ENCODE assay signal across 18 cellular contexts in the genomic region with DNA sequence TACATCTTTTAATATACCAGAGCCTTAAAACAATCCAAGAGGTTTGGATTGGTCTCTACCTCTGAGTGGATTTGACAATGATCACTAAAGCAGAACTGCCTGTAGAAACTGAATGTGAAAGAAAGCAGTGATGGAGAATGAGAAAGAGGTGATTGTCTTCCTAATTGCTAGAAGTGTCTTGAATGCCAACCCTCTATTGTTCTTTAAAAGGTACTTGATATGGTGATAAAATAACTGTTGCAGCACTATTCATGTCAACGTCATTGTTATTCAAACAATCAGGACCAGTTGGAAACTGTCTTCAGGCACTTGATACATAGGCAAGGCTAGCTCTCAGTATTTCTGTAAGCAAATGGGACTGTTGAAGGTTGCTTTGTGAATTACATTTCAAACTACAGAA. TPM values are rescaled to one million over a fixed set of nuclear protein-coding genes. Genes with fewer than 3 reads are reported as not detected.
DNase-seq lines count a peak whose midpoint lies in the region; ATAC-seq, FAIRE-seq and TF ChIP-seq lines count a peak whose summit lies in the region.
"Had no signal": no experiment of that assay in that cellular context is flagged by ENCODE, and none has a peak within 500 bp of the region (broad histone marks: within the 10 kb centered on the region; RNA-seq: fewer than 3 reads in every experiment).

No MANE protein-coding gene starts in this region.

- no peak overlapping the region for H2BK20ac ChIP-seq in H1 (ENCODE audit: low read length)

- peak overlapping the region; percentile 79 for H3K27ac ChIP-seq in HUES48 (ENCODE audit: low read depth, low read length)
- no peak overlapping the region for H3K27ac ChIP-seq in H1 (ENCODE audit: low read depth, low read length)
- no peak overlapping the region for H3K27ac ChIP-seq in spleen
- H3K27ac ChIP-seq: pancreas had no signal

- H3K56ac ChIP-seq in H1 (replicated peaks; ENCODE audit: insufficient read length, low read depth, low read length), result no peak overlapping the region

- no peaks in the 10 kb centered on the region for H3K79me1 ChIP-seq in H1 (ENCODE audit: low read depth, low read length)

- no peak overlapping the region; the same call in 1 of the 2 replicates for H2BK5ac ChIP-seq in H1 (ENCODE audit: low read depth, low read length)

- peak overlapping the region; percentile 43 for H4K5ac ChIP-seq in H1 (ENCODE audit: insufficient read length, low read depth, low read length)

- intact Hi-C loops in spleen (cut with DNase I; ENCODE audit: low total_unique reads), result no loop called here

- no peaks in the 10 kb centered on the region for H3K23me2 ChIP-seq in H1 (ENCODE audit: low read depth, low read length)

- POLR2A ChIA-PET in H1 (lab: Charles Lee; ENCODE audit: partially characterized antibody), result interaction anchor here (0.8 to 2.0 kb wide), 4 partner anchors 8 to 26 kb away, joined by 3 to 8 read pairs (median 4); no protein-coding TSS in a partner anchor

- H3K4ac ChIP-seq in H1 (replicated peaks; ENCODE audit: insufficient read length, low read depth, low read length), result no peak overlapping the region

- in situ Hi-C loops in G401 (cut with HindIII; ENCODE audit: low sequenced_read_pairs), result no loop called here

- H2BK120ac ChIP-seq in H1 (replicated peaks; ENCODE audit: low read depth, low read length), result no peak overlapping the region

- H4K8ac ChIP-seq in H1 (ENCODE audit: extremely low read depth, insufficient read depth, low read length), result no peak overlapping the region

- H3K14ac ChIP-seq in H1 (ENCODE audit: insufficient read length), result no peak overlapping the region

- WGBS in H1 (ENCODE audit: extremely low coverage in 1 of 2, insufficient coverage in 1 of 2, insufficient read length in 1 of 2, insufficient replicate concordance in 2 of 2, low coverage in 1 of 2, low lambda C conversion rate in 2 of 2, missing lambda C conversion rate in 1 of 2), 2 experiments, result 5% methylated on average over 1 of the region's 1 CpG; no CpG with 5 or more reads in 1 of the 2 experiments
- 28 to 45% (median 40%) methylated on average over 1 of the region's 1 CpG for WGBS in spleen, 5 donors

- H4K91ac ChIP-seq in H1 (replicated peaks; ENCODE audit: insufficient read length, low read length), result no peak overlapping the region

- H2AK5ac ChIP-seq in H1 (ENCODE audit: low read depth, low read length), result no peak overlapping the region

- no peak for TF ChIP-seq RAD21 in H1 (IDR thresholded peaks at IDR 0.05 in 1 of 2, conservative IDR thresholded peaks at IDR 0.05 in 1 of 2; ENCODE audit: low read depth in 2 of 2, low read length in 2 of 2)

- DNase-seq in DMS153 (lab: John Stamatoyannopoulos, UW) (peak; percentile 54), H1 (ENCODE audit: low read depth in 1 of 2, low spot score in 2 of 2) (peak in 1 of 2 experiments; percentile 57), C1 segment of cervical spinal cord (lab: John Stamatoyannopoulos, UW) (no peak), spleen (no peak), G401 (ENCODE audit: low spot score) (no peak)
- DNase-seq: activated CD4-positive, alpha-beta T cell treated with anti-CD3 and anti-CD28 coated beads, Interleukin-2, amount 50 U/mL, for 1 hour; amniotic stem cell; central memory CD4-positive, alpha-beta T cell; DMS79; KBM-7; kidney glomerular epithelial cell; naive thymus-derived CD4-positive, alpha-beta T cell; pancreas had no signal

- peak; percentile 29 to 98 for TF ChIP-seq EP300 in H1 (IDR thresholded peaks at IDR 0.05; ENCODE audit: borderline replicate concordance in 1 of 2, low read depth in 2 of 2, low read length in 2 of 2)

- no peak overlapping the region for H3K9ac ChIP-seq in HUES48 (ENCODE audit: low read depth, low read length)
- H3K9ac ChIP-seq in H1 (replicated peaks in 1 of 4; ENCODE audit: extremely low read depth in 1 of 4, low read depth in 3 of 4, low read length in 3 of 4), result no peak overlapping the region

- H3K4me1 ChIP-seq in HUES48 (ENCODE audit: control insufficient read depth, insufficient read depth, low read length), result peaks cover 24% of the 10 kb centered on the region
- peaks cover 0 to 14% (median 7%) of the 10 kb centered on the region in 4 experiments; a peak in 5 of 7 replicates for H3K4me1 ChIP-seq in H1 (replicated peaks in 1 of 4; ENCODE audit: control insufficient read depth in 3 of 4, insufficient read depth in 4 of 4, low read length in 3 of 4)
- no peaks in the 10 kb centered on the region for H3K4me1 ChIP-seq in spleen
- H3K4me1 ChIP-seq: pancreas had no signal

- H2AFZ ChIP-seq in H1 (ENCODE audit: low read length), result no peak overlapping the region

- H4K20me1 ChIP-seq in H1 (replicated peaks in 1 of 2; ENCODE audit: control insufficient read depth in 1 of 2, insufficient read depth in 2 of 2, low read length in 2 of 2), result no peaks in the 10 kb centered on the region

- no peak overlapping the region for H2BK15ac ChIP-seq in H1 (ENCODE audit: low read length)

- TF ChIP-seq POLR2A in H1 (IDR thresholded peaks at IDR 0.05; ENCODE audit: control extremely low read depth in 1 of 2, low read depth in 2 of 2, low read length in 2 of 2), result no peak
- TF ChIP-seq POLR2A in spleen (IDR thresholded peaks at IDR 0.05), result no peak

- peak; percentile 99 for FAIRE-seq in H1 (lab: Jason Lieb, UNC)
- FAIRE-seq: pancreas, TTC549 had no signal

- no peak overlapping the region for H3K23ac ChIP-seq in H1 (ENCODE audit: insufficient read length)

- H3K4me2 ChIP-seq in H1 (ENCODE audit: insufficient read depth in 1 of 2, low read depth in 2 of 2, low read length in 2 of 2), result peak overlapping the region; percentile 20 to 55

- H3K27me3 ChIP-seq in HUES48 (ENCODE audit: control insufficient read depth, insufficient read depth, low read length) (peaks cover 33% of the 10 kb centered on the region), H1 (replicated peaks in 1 of 4; ENCODE audit: control insufficient read depth in 3 of 4, extremely low read depth in 1 of 4, insufficient read depth in 3 of 4, low read length in 3 of 4) (peaks cover 0 to 9% (median 1%) of the 10 kb centered on the region in 4 experiments; a peak in 4 of 7 replicates), spleen (replicated peaks in 1 of 7) (peaks cover 0 to 4% (median 0%) of the 10 kb centered on the region in 7 donors)
- H3K27me3 ChIP-seq: pancreas had no signal

- no peak overlapping the region for H2BK12ac ChIP-seq in H1 (ENCODE audit: low read depth, low read length)

- CTCF ChIA-PET in H1 (lab: Charles Lee; ENCODE audit: partially characterized antibody), result interaction anchor here (0.8 to 2.9 kb wide), 6 partner anchors 10 to 28 kb away, joined by 3 to 33 read pairs (median 4); no protein-coding TSS in a partner anchor

- no peak overlapping the region for H3K4me3 ChIP-seq in HUES48 (ENCODE audit: low read depth, low read length)
- H3K4me3 ChIP-seq in H1 (ENCODE audit: extremely low read depth in 1 of 4, insufficient read depth in 2 of 4, low read depth in 3 of 4, low read length in 4 of 4), result peak overlapping the region in 1 of 4 experiments; percentile 40; a peak in 1 of 8 replicates
- no peak overlapping the region for H3K4me3 ChIP-seq in spleen
- H3K4me3 ChIP-seq: pancreas had no signal

- H3K79me2 ChIP-seq in H1 (ENCODE audit: control insufficient read depth in 1 of 2, insufficient read depth in 2 of 2, low read length in 2 of 2), result no peaks in the 10 kb centered on the region

- ATAC-seq in GM18868 (IDR thresholded peaks at IDR 0.05; ENCODE audit: unreplicated experiment) (peak; percentile 84), HG03175 (IDR thresholded peaks at IDR 0.05; ENCODE audit: unreplicated experiment) (no peak)
- ATAC-seq: naive thymus-derived CD4-positive, alpha-beta T cell; sciatic nerve had no signal

- TF ChIP-seq CTCF in H1 (IDR thresholded peaks at IDR 0.05; ENCODE audit: control extremely low read depth in 1 of 3, insufficient read depth in 1 of 3, low read depth in 1 of 3, low read length in 3 of 3) (no peak), spleen (IDR thresholded peaks at IDR 0.05 in 8 of 11, conservative IDR thresholded peaks at IDR 0.05 in 3 of 11) (no peak)

- H3K9me3 ChIP-seq in HUES48 (ENCODE audit: control insufficient read depth, insufficient read depth, low read length), result no peaks in the 10 kb centered on the region
- no peaks in the 10 kb centered on the region for H3K9me3 ChIP-seq in H1 (ENCODE audit: insufficient read depth in 2 of 2, low read depth in 1 of 2, low read length in 1 of 2)
- no peaks in the 10 kb centered on the region for H3K9me3 ChIP-seq in spleen
- H3K9me3 ChIP-seq: pancreas had no signal

- H3K36me3 ChIP-seq in HUES48 (ENCODE audit: control insufficient read depth, insufficient read depth, low read length) (no peaks in the 10 kb centered on the region), H1 (ENCODE audit: control insufficient read depth in 2 of 4, insufficient read depth in 4 of 4, low read length in 3 of 4) (no peaks in the 10 kb centered on the region), spleen (no peaks in the 10 kb centered on the region)
- H3K36me3 ChIP-seq: pancreas had no signal

- H3K18ac ChIP-seq in H1 (ENCODE audit: extremely low read depth, low read length), result no peak overlapping the region

TF ChIP-seq in H1, 55 proteins besides CTCF, POLR2A, EP300 and RAD21 (continues in another document):
- peak; percentile 99 for TF ChIP-seq NANOG (IDR thresholded peaks at IDR 0.05; ENCODE audit: insufficient read depth, low read depth, low read length, poor library complexity, severe bottlenecking)
- TF ChIP-seq EZH2 (IDR thresholded peaks at IDR 0.05; ENCODE audit: low read depth, low read length, severe bottlenecking), result no peak
- TF ChIP-seq CEBPB (IDR thresholded peaks at IDR 0.05; ENCODE audit: low read depth, low read length), result peak; percentile 49; the same call in 1 of the 2 replicates

RNA-seq across cellular contexts. Expression of gene ITPRID1, which starts 47.9 kb away (rescaled TPM):
- total RNA-seq in H1 (2021; fragmentation: NEBNext Ultra II Directional; extraction: Animal tissue kit (Norgen Biotek cat#: 25700)), result 0.13 and 0.47 TPM in 2 replicates
- polyA plus RNA-seq in H1 (2011; rRNA removed) (0.03 and 0.09 TPM in 2 replicates), spleen (not detected)
- polyA plus RNA-seq in H1 (2011; cell fraction: cytosol; rRNA removed), result 0.09 TPM
- 0.23 TPM for polyA plus RNA-seq in H1 (2011; cell fraction: nucleus; rRNA removed)
- polyA plus RNA-seq in H1 (2012, experiment 1 of 2), result 0.09 to 0.41 TPM (median 0.22 TPM) in 4 replicates
- not detected for polyA plus RNA-seq in H1 (2012, experiment 2 of 2)
- polyA plus RNA-seq in H1 (2013, experiment 1 of 2), result 0.45 TPM
- polyA plus RNA-seq in H1 (2013, experiment 2 of 2), result 0.48 TPM
- polyA minus RNA-seq in H1 (2011; rRNA and poly(A)+ RNA removed), result 0.41 and 0.57 TPM in 2 replicates
- not detected for polyA minus RNA-seq in H1 (2011; cell fraction: cytosol; rRNA and poly(A)+ RNA removed)
- polyA minus RNA-seq in H1 (2011; cell fraction: nucleus; rRNA and poly(A)+ RNA removed), result 0.60 TPM
- total RNA-seq in spleen, result not detected
- total RNA-seq in G401 (2014; rRNA removed; shearing (Covaris generic)), result not detected in 2 replicates
- total RNA-seq: naive thymus-derived CD4-positive, alpha-beta T cell; sciatic nerve had no signal
- polyA plus RNA-seq: naive thymus-derived CD4-positive, alpha-beta T cell had no signal
